ENCODE assay signal across 12 cellular contexts in the genomic region with DNA sequence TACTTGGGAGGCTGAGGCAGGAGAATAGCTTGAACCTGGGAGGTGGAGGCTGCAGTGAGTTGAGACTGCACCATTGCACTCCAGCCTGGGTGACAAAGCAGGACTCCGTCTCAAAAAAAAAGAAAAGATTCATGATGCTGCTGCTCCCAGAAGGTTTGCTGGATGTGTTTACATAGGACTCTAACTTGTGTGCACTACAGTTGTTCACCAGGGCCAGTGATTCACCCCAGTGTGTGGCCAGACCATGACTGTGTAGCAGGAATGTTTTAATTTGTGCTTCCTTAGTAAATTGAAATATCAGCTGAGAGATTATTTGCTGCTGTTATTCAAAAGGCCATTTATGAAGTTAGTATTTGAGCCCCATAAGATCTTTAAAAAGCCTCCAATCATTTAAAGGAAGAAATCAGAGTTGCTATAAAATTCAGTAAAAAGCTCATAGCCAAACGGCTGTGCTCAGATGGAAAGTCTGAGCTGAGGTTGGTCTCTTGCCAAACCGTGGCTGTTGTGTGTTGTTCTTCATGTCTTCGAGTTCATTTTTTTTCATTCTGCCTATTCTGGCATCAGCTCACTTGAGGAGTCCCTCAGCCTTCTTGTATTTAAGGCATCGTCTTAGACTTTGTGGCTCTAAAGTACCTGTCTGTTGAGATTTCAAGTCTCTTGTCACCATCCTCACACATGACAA. TPM values are rescaled to one million over a fixed set of nuclear protein-coding genes. Genes with fewer than 3 reads are reported as not detected.
DNase-seq lines count a peak whose midpoint lies in the region; ATAC-seq, FAIRE-seq and TF ChIP-seq lines count a peak whose summit lies in the region.
"Had no signal": no experiment of that assay in that cellular context is flagged by ENCODE, and none has a peak within 500 bp of the region (broad histone marks: within the 10 kb centered on the region; RNA-seq: fewer than 3 reads in every experiment).

No MANE protein-coding gene starts in this region.

- CTCF ChIA-PET in AG04450 (lab: Charles Lee), result interaction anchor here (1.4 to 2.9 kb wide), 3 partner anchors 19 to 113 kb away, joined by 5 to 28 read pairs (median 13); a partner anchor contains a TSS

- no peaks in the 10 kb centered on the region for H3K9me3 Mint-ChIP-seq in mesothelial cell of epicardium

- H3K4me1 Mint-ChIP-seq in mesothelial cell of epicardium, result peaks cover 8% of the 10 kb centered on the region

- H3K27ac Mint-ChIP-seq in mesothelial cell of epicardium, result no peak overlapping the region

- POLR2A ChIA-PET in AG04450 (lab: Yijun Ruan, JAX), result interaction anchor here (1.0 to 2.2 kb wide), 5 partner anchors 19 to 50 kb away, joined by 3 to 42 read pairs (median 5); a partner anchor contains a TSS

- TF ChIP-seq CTCF in AG04450 (IDR thresholded peaks at IDR 0.05; ENCODE audit: low read depth, low read length), result no peak
- no peak for TF ChIP-seq CTCF in choroid plexus epithelial cell (conservative IDR thresholded peaks at IDR 0.05; ENCODE audit: low read depth, low read length)
- TF ChIP-seq CTCF in mesothelial cell of epicardium (IDR thresholded peaks at IDR 0.05; ENCODE audit: unreplicated experiment), result no peak

- H3K27ac ChIP-seq in AG04450 (ENCODE audit: low read depth, low read length), result peak overlapping the region; percentile 87

- H3K27me3 ChIP-seq in AG04450 (ENCODE audit: control insufficient read depth, insufficient read depth, low read length), result no peaks in the 10 kb centered on the region

- no peaks in the 10 kb centered on the region for H3K9me3 ChIP-seq in AG04450 (ENCODE audit: control insufficient read depth, insufficient read depth, low read length)

- no peak for ATAC-seq in activated CD4-positive, CD25-positive, alpha-beta regulatory T cell treated with anti-CD3 and anti-CD28 coated beads, Interleukin-2, amount 50 U/mL, for 24 hours

- H3K27me3 Mint-ChIP-seq in mesothelial cell of epicardium (ENCODE audit: low read depth), result no peaks in the 10 kb centered on the region

- no peak overlapping the region for H3K4me3 Mint-ChIP-seq in mesothelial cell of epicardium

- H3K36me3 Mint-ChIP-seq in mesothelial cell of epicardium, result peaks cover 23% of the 10 kb centered on the region

- DNase-seq in AG04450 (ENCODE audit: low read depth, low spot score) (peak; percentile 84), HS-5 (ENCODE audit: low read depth) (peak; percentile 37), choroid plexus epithelial cell (ENCODE audit: low read depth) (peak; percentile 93), myocyte (ENCODE audit: low read depth) (peak; percentile 70), frontal cortex (ENCODE audit: low spot score in 2 of 2) (no peak), mesothelial cell of epicardium (ENCODE audit: low spot score in 2 of 2, unreplicated experiment in 2 of 2) (no peak), mucosa of gallbladder (ENCODE audit: low spot score) (no peak)
- DNase-seq: islet precursor cell; NCI-H2171 treated with DMSO at 0.1 percent for 48 hours; stimulated activated CD4-positive, alpha-beta T cell treated with anti-CD3 and anti-CD28 coated beads, Interleukin-12 subunit alpha, Interleukin-12 subunit beta, amount 100 ng/mL, for 4 hours; T-helper 1 cell had no signal

- no peak overlapping the region for H3K4me3 ChIP-seq in AG04450 (ENCODE audit: low read depth, low read length)
- no peak overlapping the region for H3K4me3 ChIP-seq in choroid plexus epithelial cell (ENCODE audit: low read depth, low read length)

- no peak for FAIRE-seq in frontal cortex (lab: Jason Lieb, UNC)

RNA-seq across cellular contexts. Expression of a gene that starts 18.1 kb away (rescaled TPM):
- polyA plus RNA-seq in AG04450 (2011; rRNA removed), result 155 and 233 TPM in 2 replicates
- polyA minus RNA-seq in AG04450 (2011; rRNA and poly(A)+ RNA removed), result 211 and 249 TPM in 2 replicates
- total RNA-seq in myocyte, result 165 and 186 TPM in 2 replicates
- 214 TPM for polyA plus RNA-seq in myocyte (2012)
- 106 TPM for total RNA-seq in frontal cortex
- total RNA-seq in mesothelial cell of epicardium, result 167 to 169 TPM (median 168 TPM) in 3 replicates
- 165 TPM for total RNA-seq in mucosa of gallbladder

RNA-seq across cellular contexts. Expression of a gene that starts 49.5 kb away (rescaled TPM):
- 10.5 and 11.4 TPM in 2 replicates for polyA plus RNA-seq in AG04450 (2011; rRNA removed)
- 3.0 and 3.7 TPM in 2 replicates for polyA minus RNA-seq in AG04450 (2011; rRNA and poly(A)+ RNA removed)
- total RNA-seq in myocyte (4.0 and 4.7 TPM in 2 replicates), frontal cortex (11.0 TPM), mesothelial cell of epicardium (11.8 to 12.4 TPM (median 12.1 TPM) in 3 replicates), mucosa of gallbladder (27.9 TPM)
- 22.2 TPM for polyA plus RNA-seq in myocyte (2012)

Comparison
In these comparisons a context has a peak if more than half of its experiments do, and no peak if none do; other contexts are left out.
1. DNase-seq: peak in AG04450 (single experiment), HS-5 (single experiment), choroid plexus epithelial cell (single experiment) and myocyte (single experiment); none in frontal cortex (0 of 2), mesothelial cell of epicardium (0 of 2) and mucosa of gallbladder (single experiment).